In the genomic region with DNA sequence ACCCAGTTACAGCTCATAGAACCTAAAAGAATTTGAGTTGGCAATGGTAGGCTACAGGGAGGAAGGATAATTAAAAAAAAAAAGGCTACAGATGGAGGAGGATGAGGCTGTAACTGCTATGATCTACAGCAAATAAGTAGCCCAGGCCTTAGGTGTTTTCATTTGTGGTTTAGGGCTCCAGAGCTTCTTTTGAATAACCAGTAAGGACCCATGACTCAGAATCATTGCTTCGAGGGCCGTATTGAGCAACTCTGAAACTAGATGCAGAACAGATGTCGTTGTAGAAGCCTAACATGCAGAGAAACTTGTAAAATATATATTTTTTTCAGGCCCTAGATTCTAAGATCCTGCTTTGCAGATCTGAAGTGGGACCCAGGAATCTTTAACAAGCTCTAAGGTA, we compare ENCODE assay signal across 8 cellular contexts. TPM values are rescaled to one million over a fixed set of nuclear protein-coding genes. Genes with fewer than 3 reads are reported as not detected.
DNase-seq lines count a peak whose midpoint lies in the region; ATAC-seq and TF ChIP-seq lines count a peak whose summit lies in the region.

No MANE protein-coding gene starts in this region.

- H3K27me3 Mint-ChIP-seq in activated T-helper 17 cell treated with anti-CD3 and anti-CD28 coated beads, Interleukin-2, amount 50 U/mL, for 72 hours: peaks cover 25% of the 10 kb centered on the region

- DNase-seq in AG09309 (ENCODE audit: low read depth) (peak; percentile 97), HS-5 (ENCODE audit: low read depth) (peak; percentile 79), hepatic stellate cell (ENCODE audit: low spot score) (peak; percentile 68), DMS 273 (lab: John Stamatoyannopoulos, UW; ENCODE audit: unreplicated experiment) (no peak), NCI-H446 (lab: John Stamatoyannopoulos, UW) (no peak)

- H3K4me3 Mint-ChIP-seq in activated T-helper 17 cell treated with anti-CD3 and anti-CD28 coated beads, Interleukin-2, amount 50 U/mL, for 72 hours: no peak overlapping the region

- H3K9me3 Mint-ChIP-seq in activated T-helper 17 cell treated with anti-CD3 and anti-CD28 coated beads, Interleukin-2, amount 50 U/mL, for 72 hours: no peaks in the 10 kb centered on the region

- H3K4me1 Mint-ChIP-seq in activated T-helper 17 cell treated with anti-CD3 and anti-CD28 coated beads, Interleukin-2, amount 50 U/mL, for 72 hours: no peaks in the 10 kb centered on the region

- H3K27ac Mint-ChIP-seq in activated T-helper 17 cell treated with anti-CD3 and anti-CD28 coated beads, Interleukin-2, amount 50 U/mL, for 72 hours: no peak overlapping the region

- peak; percentile 74 for ATAC-seq in activated T-helper 17 cell treated with anti-CD3 and anti-CD28 coated beads, Interleukin-2, amount 50 U/mL, for 72 hours (replicated peaks)
- no peak for ATAC-seq in HG03565 (IDR thresholded peaks at IDR 0.05; ENCODE audit: unreplicated experiment)
- no peak for ATAC-seq in HG03095 (IDR thresholded peaks at IDR 0.05; ENCODE audit: unreplicated experiment)

- H3K4me3 ChIP-seq in AG09309 (ENCODE audit: control insufficient read depth, low read depth, low read length): no peak overlapping the region

- H3K36me3 Mint-ChIP-seq in activated T-helper 17 cell treated with anti-CD3 and anti-CD28 coated beads, Interleukin-2, amount 50 U/mL, for 72 hours (ENCODE audit: low read depth): no peaks in the 10 kb centered on the region

- TF ChIP-seq CTCF in AG09309 (IDR thresholded peaks at IDR 0.05; ENCODE audit: control insufficient read depth, insufficient read depth, low read depth, low read length, missing control alignments): no peak

RNA-seq across cellular contexts. Expression of a gene that starts 19.0 kb away (rescaled TPM):
- total RNA-seq in activated T-helper 17 cell treated with anti-CD3 and anti-CD28 coated beads, Interleukin-2, amount 50 U/mL, for 72 hours: not detected

Comparison
In these comparisons a context has a peak if more than half of its experiments do, and no peak if none do; other contexts are left out.
1. DNase-seq: peak in AG09309 (single experiment), HS-5 (single experiment) and hepatic stellate cell (single experiment); none in DMS 273 (single experiment) and NCI-H446 (0 of 2).